1 cellular context compared by ENCODE assay signal in the genomic region with DNA sequence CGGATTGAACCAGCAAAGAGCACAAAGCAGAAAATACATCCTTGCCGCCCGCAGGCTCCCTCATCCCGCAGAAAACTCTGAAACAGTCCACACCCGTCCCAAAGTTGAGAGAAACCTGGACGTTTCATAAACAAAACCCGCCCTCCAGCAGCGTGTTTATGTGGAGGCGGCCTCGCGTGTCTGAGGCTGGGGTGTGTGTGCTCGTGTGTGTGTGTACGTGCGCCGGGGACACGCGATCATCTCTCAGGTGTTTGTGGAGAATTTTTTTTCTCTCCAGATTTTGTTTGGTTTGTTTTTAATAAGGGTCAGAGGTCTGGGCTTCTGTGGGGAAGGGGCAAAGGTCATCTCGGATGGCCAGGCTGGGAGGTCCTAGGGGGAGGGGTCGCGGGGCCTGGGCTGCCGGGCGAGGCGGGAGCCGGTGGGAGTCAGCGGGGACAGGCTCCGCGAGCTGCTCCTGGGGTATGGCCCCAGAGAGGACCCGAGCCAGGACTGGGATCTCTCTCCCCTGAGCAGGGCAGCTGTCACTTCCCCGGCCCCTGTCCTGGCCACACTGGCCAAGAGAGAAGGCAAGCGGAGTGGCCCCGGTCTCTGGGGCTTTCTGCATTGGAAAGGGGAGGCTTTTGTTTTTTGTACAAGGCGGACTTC.
TF ChIP-seq lines count a peak whose summit lies in the region.

No MANE protein-coding gene starts in this region.

TF ChIP-seq in HepG2, 621 proteins besides CTCF, POLR2A, EP300 and RAD21 (continued from another document and continues in another):
- TF ChIP-seq, protein P1, sequence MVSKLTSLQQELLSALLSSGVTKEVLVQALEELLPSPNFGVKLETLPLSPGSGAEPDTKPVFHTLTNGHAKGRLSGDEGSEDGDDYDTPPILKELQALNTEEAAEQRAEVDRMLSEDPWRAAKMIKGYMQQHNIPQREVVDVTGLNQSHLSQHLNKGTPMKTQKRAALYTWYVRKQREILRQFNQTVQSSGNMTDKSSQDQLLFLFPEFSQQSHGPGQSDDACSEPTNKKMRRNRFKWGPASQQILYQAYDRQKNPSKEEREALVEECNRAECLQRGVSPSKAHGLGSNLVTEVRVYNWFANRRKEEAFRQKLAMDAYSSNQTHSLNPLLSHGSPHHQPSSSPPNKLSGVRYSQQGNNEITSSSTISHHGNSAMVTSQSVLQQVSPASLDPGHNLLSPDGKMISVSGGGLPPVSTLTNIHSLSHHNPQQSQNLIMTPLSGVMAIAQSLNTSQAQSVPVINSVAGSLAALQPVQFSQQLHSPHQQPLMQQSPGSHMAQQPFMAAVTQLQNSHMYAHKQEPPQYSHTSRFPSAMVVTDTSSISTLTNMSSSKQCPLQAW (CRISPR knock-in tag; IDR thresholded peaks at IDR 0.05) = peak; percentile 58; the same call in 1 of the 2 replicates
- TF ChIP-seq, protein P2, sequence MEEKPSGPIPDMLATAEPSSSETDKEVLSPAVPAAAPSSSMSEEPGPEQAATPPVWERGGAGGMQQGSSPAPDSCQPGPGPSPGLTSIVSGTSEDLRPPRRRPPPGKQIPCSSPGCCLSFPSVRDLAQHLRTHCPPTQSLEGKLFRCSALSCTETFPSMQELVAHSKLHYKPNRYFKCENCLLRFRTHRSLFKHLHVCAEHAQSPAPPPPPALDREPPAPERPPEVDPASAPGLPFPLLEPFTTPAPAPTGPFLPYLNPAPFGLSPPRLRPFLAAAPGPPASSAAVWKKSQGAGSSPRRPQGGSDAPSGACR (CRISPR knock-in tag; IDR thresholded peaks at IDR 0.05) = peak; percentile 56; the same call in 1 of the 2 replicates
- TF ChIP-seq, protein P3, sequence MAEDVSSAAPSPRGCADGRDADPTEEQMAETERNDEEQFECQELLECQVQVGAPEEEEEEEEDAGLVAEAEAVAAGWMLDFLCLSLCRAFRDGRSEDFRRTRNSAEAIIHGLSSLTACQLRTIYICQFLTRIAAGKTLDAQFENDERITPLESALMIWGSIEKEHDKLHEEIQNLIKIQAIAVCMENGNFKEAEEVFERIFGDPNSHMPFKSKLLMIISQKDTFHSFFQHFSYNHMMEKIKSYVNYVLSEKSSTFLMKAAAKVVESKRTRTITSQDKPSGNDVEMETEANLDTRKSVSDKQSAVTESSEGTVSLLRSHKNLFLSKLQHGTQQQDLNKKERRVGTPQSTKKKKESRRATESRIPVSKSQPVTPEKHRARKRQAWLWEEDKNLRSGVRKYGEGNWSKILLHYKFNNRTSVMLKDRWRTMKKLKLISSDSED (CRISPR knock-in tag; IDR thresholded peaks at IDR 0.05) = no peak
- TF ChIP-seq, protein P4, sequence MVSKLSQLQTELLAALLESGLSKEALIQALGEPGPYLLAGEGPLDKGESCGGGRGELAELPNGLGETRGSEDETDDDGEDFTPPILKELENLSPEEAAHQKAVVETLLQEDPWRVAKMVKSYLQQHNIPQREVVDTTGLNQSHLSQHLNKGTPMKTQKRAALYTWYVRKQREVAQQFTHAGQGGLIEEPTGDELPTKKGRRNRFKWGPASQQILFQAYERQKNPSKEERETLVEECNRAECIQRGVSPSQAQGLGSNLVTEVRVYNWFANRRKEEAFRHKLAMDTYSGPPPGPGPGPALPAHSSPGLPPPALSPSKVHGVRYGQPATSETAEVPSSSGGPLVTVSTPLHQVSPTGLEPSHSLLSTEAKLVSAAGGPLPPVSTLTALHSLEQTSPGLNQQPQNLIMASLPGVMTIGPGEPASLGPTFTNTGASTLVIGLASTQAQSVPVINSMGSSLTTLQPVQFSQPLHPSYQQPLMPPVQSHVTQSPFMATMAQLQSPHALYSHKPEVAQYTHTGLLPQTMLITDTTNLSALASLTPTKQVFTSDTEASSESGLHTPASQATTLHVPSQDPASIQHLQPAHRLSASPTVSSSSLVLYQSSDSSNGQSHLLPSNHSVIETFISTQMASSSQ (IDR thresholded peaks at IDR 0.05; ENCODE audit: low read depth) = no peak; the same call in 1 of the 2 replicates
- TF ChIP-seq, protein P4 (CRISPR knock-in tag; IDR thresholded peaks at IDR 0.05; ENCODE audit: borderline replicate concordance) = 0 out of 2 replicates have a peak, but pooled peaks have one; percentile 26
- TF ChIP-seq IRF2 (CRISPR knock-in tag; IDR thresholded peaks at IDR 0.05) (peak; percentile 22; the same call in 1 of the 2 replicates), NR2F1 (CRISPR knock-in tag; IDR thresholded peaks at IDR 0.05) (peak; percentile 94 to 95), ZNF136 (CRISPR knock-in tag; IDR thresholded peaks at IDR 0.05; ENCODE audit: low read depth) (no peak), ZNF747 (CRISPR knock-in tag; IDR thresholded peaks at IDR 0.05; ENCODE audit: borderline replicate concordance) (no peak; the same call in 1 of the 2 replicates), RXRA (CRISPR knock-in tag; IDR thresholded peaks at IDR 0.05) (peak; percentile 39; the same call in 1 of the 2 replicates), SATB2 (CRISPR knock-in tag; IDR thresholded peaks at IDR 0.05) (no peak; the same call in 1 of the 2 replicates), ZNF781 (CRISPR knock-in tag; IDR thresholded peaks at IDR 0.05; ENCODE audit: borderline replicate concordance, not compliant biosample characterization) (no peak), CREB1 (IDR thresholded peaks at IDR 0.05) (no peak), CREB1 (CRISPR knock-in tag; IDR thresholded peaks at IDR 0.05) (no peak), ZC3H4 (CRISPR knock-in tag; IDR thresholded peaks at IDR 0.05; ENCODE audit: borderline replicate concordance) (peak; percentile 82; the same call in 1 of the 2 replicates), RFX1 (IDR thresholded peaks at IDR 0.05) (no peak), NR2C2 (CRISPR knock-in tag; IDR thresholded peaks at IDR 0.05; ENCODE audit: borderline replicate concordance) (peak; percentile 87), NFIB (CRISPR knock-in tag; IDR thresholded peaks at IDR 0.05; ENCODE audit: borderline replicate concordance) (no peak), ZNF577 (CRISPR knock-in tag; IDR thresholded peaks at IDR 0.05; ENCODE audit: borderline replicate concordance, low read depth) (no peak), ARNTL (CRISPR knock-in tag; IDR thresholded peaks at IDR 0.05) (peak; percentile 88), KLF6 (CRISPR knock-in tag; IDR thresholded peaks at IDR 0.05) (no peak), HIVEP1 (CRISPR knock-in tag; IDR thresholded peaks at IDR 0.05) (no peak; the same call in 1 of the 2 replicates), ZNF841 (CRISPR knock-in tag; IDR thresholded peaks at IDR 0.05; ENCODE audit: borderline replicate concordance) (no peak), RXRB (CRISPR knock-in tag; IDR thresholded peaks at IDR 0.05; ENCODE audit: borderline replicate concordance) (peak; percentile 66; the same call in 1 of the 2 replicates), ZNF749 (CRISPR knock-in tag; IDR thresholded peaks at IDR 0.05; ENCODE audit: borderline replicate concordance) (no peak)
- TF ChIP-seq, protein P5, sequence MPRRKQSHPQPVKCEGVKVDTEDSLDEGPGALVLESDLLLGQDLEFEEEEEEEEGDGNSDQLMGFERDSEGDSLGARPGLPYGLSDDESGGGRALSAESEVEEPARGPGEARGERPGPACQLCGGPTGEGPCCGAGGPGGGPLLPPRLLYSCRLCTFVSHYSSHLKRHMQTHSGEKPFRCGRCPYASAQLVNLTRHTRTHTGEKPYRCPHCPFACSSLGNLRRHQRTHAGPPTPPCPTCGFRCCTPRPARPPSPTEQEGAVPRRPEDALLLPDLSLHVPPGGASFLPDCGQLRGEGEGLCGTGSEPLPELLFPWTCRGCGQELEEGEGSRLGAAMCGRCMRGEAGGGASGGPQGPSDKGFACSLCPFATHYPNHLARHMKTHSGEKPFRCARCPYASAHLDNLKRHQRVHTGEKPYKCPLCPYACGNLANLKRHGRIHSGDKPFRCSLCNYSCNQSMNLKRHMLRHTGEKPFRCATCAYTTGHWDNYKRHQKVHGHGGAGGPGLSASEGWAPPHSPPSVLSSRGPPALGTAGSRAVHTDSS (CRISPR knock-in tag; conservative IDR thresholded peaks at IDR 0.05) = no peak
- TF ChIP-seq, protein P6, sequence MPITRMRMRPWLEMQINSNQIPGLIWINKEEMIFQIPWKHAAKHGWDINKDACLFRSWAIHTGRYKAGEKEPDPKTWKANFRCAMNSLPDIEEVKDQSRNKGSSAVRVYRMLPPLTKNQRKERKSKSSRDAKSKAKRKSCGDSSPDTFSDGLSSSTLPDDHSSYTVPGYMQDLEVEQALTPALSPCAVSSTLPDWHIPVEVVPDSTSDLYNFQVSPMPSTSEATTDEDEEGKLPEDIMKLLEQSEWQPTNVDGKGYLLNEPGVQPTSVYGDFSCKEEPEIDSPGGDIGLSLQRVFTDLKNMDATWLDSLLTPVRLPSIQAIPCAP (CRISPR knock-in tag; IDR thresholded peaks at IDR 0.05; ENCODE audit: low read depth) = no peak
- TF ChIP-seq, protein P7, sequence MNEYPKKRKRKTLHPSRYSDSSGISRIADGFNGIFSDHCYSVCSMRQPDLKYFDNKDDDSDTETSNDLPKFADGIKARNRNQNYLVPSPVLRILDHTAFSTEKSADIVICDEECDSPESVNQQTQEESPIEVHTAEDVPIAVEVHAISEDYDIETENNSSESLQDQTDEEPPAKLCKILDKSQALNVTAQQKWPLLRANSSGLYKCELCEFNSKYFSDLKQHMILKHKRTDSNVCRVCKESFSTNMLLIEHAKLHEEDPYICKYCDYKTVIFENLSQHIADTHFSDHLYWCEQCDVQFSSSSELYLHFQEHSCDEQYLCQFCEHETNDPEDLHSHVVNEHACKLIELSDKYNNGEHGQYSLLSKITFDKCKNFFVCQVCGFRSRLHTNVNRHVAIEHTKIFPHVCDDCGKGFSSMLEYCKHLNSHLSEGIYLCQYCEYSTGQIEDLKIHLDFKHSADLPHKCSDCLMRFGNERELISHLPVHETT (CRISPR knock-in tag; conservative IDR thresholded peaks at IDR 0.05) = no peak
- TF ChIP-seq, protein P8, sequence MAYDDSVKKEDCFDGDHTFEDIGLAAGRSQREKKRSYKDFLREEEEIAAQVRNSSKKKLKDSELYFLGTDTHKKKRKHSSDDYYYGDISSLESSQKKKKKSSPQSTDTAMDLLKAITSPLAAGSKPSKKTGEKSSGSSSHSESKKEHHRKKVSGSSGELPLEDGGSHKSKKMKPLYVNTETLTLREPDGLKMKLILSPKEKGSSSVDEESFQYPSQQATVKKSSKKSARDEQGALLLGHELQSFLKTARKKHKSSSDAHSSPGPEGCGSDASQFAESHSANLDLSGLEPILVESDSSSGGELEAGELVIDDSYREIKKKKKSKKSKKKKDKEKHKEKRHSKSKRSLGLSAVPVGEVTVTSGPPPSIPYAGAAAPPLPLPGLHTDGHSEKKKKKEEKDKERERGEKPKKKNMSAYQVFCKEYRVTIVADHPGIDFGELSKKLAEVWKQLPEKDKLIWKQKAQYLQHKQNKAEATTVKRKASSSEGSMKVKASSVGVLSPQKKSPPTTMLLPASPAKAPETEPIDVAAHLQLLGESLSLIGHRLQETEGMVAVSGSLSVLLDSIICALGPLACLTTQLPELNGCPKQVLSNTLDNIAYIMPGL (CRISPR knock-in tag; IDR thresholded peaks at IDR 0.05; ENCODE audit: borderline replicate concordance in 1 of 2, low read depth in 1 of 2) = 0 out of 4 replicates have a peak, but pooled peaks of 1 of the 2 experiments have one; percentile 30
- TF ChIP-seq, protein P9, sequence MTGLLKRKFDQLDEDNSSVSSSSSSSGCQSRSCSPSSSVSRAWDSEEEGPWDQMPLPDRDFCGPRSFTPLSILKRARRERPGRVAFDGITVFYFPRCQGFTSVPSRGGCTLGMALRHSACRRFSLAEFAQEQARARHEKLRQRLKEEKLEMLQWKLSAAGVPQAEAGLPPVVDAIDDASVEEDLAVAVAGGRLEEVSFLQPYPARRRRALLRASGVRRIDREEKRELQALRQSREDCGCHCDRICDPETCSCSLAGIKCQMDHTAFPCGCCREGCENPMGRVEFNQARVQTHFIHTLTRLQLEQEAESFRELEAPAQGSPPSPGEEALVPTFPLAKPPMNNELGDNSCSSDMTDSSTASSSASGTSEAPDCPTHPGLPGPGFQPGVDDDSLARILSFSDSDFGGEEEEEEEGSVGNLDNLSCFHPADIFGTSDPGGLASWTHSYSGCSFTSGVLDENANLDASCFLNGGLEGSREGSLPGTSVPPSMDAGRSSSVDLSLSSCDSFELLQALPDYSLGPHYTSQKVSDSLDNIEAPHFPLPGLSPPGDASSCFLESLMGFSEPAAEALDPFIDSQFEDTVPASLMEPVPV (CRISPR knock-in tag; IDR thresholded peaks at IDR 0.05) = peak; percentile 35; the same call in 1 of the 2 replicates
- TF ChIP-seq, protein P10, sequence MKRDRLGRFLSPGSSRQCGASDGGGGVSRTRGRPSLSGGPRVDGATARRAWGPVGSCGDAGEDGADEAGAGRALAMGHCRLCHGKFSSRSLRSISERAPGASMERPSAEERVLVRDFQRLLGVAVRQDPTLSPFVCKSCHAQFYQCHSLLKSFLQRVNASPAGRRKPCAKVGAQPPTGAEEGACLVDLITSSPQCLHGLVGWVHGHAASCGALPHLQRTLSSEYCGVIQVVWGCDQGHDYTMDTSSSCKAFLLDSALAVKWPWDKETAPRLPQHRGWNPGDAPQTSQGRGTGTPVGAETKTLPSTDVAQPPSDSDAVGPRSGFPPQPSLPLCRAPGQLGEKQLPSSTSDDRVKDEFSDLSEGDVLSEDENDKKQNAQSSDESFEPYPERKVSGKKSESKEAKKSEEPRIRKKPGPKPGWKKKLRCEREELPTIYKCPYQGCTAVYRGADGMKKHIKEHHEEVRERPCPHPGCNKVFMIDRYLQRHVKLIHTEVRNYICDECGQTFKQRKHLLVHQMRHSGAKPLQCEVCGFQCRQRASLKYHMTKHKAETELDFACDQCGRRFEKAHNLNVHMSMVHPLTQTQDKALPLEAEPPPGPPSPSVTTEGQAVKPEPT (CRISPR knock-in tag; IDR thresholded peaks at IDR 0.05; ENCODE audit: low read depth) = no peak
- TF ChIP-seq, protein P11, sequence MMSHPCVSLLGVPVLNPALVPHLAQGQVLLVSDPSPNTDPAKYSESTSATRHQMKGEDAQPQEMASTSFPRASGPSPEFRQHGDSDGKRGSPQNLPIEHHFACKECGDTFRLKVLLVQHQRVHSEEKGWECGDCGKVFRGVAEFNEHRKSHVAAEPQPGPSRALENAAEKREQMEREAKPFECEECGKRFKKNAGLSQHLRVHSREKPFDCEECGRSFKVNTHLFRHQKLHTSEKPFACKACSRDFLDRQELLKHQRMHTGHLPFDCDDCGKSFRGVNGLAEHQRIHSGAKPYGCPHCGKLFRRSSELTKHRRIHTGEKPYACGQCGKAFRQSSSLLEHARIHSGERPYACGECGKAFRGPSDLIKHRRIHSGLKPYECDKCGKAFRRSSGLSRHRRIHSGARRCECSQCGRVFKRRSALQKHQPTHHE (CRISPR knock-in tag; IDR thresholded peaks at IDR 0.05; ENCODE audit: borderline replicate concordance) = no peak
- TF ChIP-seq, protein P12, sequence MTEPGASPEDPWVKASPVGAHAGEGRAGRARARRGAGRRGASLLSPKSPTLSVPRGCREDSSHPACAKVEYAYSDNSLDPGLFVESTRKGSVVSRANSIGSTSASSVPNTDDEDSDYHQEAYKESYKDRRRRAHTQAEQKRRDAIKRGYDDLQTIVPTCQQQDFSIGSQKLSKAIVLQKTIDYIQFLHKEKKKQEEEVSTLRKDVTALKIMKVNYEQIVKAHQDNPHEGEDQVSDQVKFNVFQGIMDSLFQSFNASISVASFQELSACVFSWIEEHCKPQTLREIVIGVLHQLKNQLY (CRISPR knock-in tag; IDR thresholded peaks at IDR 0.05) = peak; percentile 68; the same call in 1 of the 2 replicates
